ENCODE assay signal across 28 cellular contexts in genomic region chr2:43521568-43521967, GRCh38.
DNase-seq lines count a peak whose midpoint lies in the region; ATAC-seq, FAIRE-seq and TF ChIP-seq lines count a peak whose summit lies in the region.
"Had no signal": no experiment of that assay in that cellular context is flagged by ENCODE, and none has a peak within 500 bp of the region (broad histone marks: within the 10 kb centered on the region; RNA-seq: fewer than 3 reads in every experiment).

No MANE protein-coding gene starts in this region.

- peak overlapping the region; percentile 86 to 87 for H3K27ac ChIP-seq in ascending aorta
- H3K27ac ChIP-seq in tibial artery = peak overlapping the region; percentile 74 to 84
- H3K27ac ChIP-seq: BLaER1, GM23248 had no signal

- DNase-seq in NCI-H82 (lab: John Stamatoyannopoulos, UW) = peak; percentile 38
- no peak for DNase-seq in ascending aorta (ENCODE audit: low spot score in 2 of 2)
- DNase-seq in left kidney (ENCODE audit: low read depth, low spot score) = peak; percentile 10
- no peak for DNase-seq in tibial artery
- no peak for DNase-seq in urothelium cell line (ENCODE audit: low spot score)
- DNase-seq in H4 (ENCODE audit: low spot score) = no peak
- DNase-seq in NCI-H510A treated with DMSO at 0.1 percent for 48 hours (lab: John Stamatoyannopoulos, UW) = no peak
- DNase-seq: CD4-positive, CD25-positive, alpha-beta regulatory T cell; DMS153; DND-41; GM23248; H9; Karpas-422; NCI-H1092 treated with DMSO at 0.1 percent for 48 hours; NCI-H1436; NCI-H187; NCI-H2081 treated with DMSO at 0.1 percent for 48 hours; NCI-H2171 treated with DMSO at 0.1 percent for 48 hours; NCI-H345; NCI-H524; NCI-H774; Right ventricle myocardium superior; RPMI8226 had no signal

- H3K9me3 ChIP-seq in ascending aorta = no peaks in the 10 kb centered on the region
- no peaks in the 10 kb centered on the region for H3K9me3 ChIP-seq in tibial artery

- no peak overlapping the region for H3K4me3 ChIP-seq in ascending aorta
- H3K4me3 ChIP-seq in tibial artery = no peak overlapping the region
- H3K4me3 ChIP-seq: BLaER1, GM23248 had no signal

- FAIRE-seq in urothelium cell line (lab: Jason Lieb, UNC) = no peak
- FAIRE-seq: GM12892, GM18507, HepG2 had no signal

- TF ChIP-seq CTCF in ascending aorta (IDR thresholded peaks at IDR 0.05) (no peak), tibial artery (IDR thresholded peaks at IDR 0.05) (no peak)

- H3K27me3 ChIP-seq in ascending aorta (no peaks in the 10 kb centered on the region), tibial artery (no peaks in the 10 kb centered on the region)
- H3K27me3 ChIP-seq: BLaER1 had no signal

- H3K4me1 ChIP-seq in ascending aorta (peaks cover 7 to 66% of the 10 kb centered on the region in 2 donors), tibial artery (peaks cover 0 to 77% (median 47%) of the 10 kb centered on the region in 4 donors)
- H3K4me1 ChIP-seq: BLaER1 had no signal

- H3K36me3 ChIP-seq in ascending aorta (no peaks in the 10 kb centered on the region), tibial artery (no peaks in the 10 kb centered on the region)

- intact Hi-C loops in ascending aorta (cut with DNase I) = no loop called here
- intact Hi-C loops in tibial artery (cut with DNase I; ENCODE audit: low total_unique reads) = no loop called here

- ATAC-seq in GM21576 (IDR thresholded peaks at IDR 0.05; ENCODE audit: unreplicated experiment) = no peak
- ATAC-seq: HepG2 had no signal

Comparison
In these comparisons a context has a peak if more than half of its experiments do, and no peak if none do; other contexts are left out.
1. DNase-seq: peak in NCI-H82 (single experiment) and left kidney (single experiment); none in ascending aorta (0 of 2), tibial artery (0 of 2), urothelium cell line (single experiment), H4 (single experiment) and NCI-H510A treated with DMSO at 0.1 percent for 48 hours (single experiment).